In the genomic region with DNA sequence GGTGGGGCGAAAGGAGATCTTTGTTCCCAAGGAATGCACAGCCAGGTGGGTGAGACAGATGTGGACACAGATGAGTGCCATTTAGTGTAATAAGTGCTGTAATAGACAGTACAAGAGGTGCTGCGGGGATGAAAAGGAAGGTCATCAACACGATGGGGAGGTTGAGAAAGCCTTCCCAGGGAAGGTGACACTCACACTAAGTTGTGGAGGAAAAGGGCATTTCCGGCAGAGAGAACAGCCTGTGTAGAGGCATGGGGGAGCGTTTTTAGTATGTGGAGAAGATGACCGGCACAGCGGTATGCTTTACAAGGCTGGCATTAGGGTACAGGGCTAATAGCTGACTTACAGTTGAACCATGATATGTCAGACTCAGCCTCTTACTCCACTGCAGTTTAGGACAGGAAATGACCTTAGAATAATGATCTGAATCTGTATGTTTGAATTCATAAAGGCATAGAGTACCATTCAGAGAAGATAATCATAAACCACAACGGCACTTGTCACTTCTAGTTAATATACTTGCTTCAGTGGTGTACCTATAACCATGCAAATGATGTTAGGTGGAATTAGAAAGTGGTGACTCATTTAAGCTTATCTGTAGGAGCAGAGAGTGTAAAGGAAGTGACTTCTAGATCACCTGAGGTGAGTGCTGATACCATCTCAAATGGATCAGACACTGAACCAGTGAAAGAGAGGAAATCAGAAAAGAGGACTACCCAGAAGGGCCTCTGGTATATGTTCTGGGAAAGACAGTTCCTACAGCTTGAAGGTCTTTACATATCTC, we compare ENCODE assay signal across 9 cellular contexts.
A peak's percentile ranks its signal among the peaks of the same experiment; 100 is the strongest.
DNase-seq lines count a peak whose midpoint lies in the region; ATAC-seq, FAIRE-seq and TF ChIP-seq lines count a peak whose summit lies in the region.
"Had no signal": no experiment of that assay in that cellular context is flagged by ENCODE, and none has a peak within 500 bp of the region (broad histone marks: within the 10 kb centered on the region; RNA-seq: fewer than 3 reads in every experiment).

No MANE protein-coding gene starts in this region.

- FAIRE-seq in endothelial cell of umbilical vein (lab: Jason Lieb, UNC), result no peak

- ATAC-seq in GM21390 (IDR thresholded peaks at IDR 0.05; ENCODE audit: unreplicated experiment) (peak; percentile 85), HG02885 (IDR thresholded peaks at IDR 0.05; ENCODE audit: poor library complexity, unreplicated experiment) (no peak)

- H3K27ac ChIP-seq in KOPT-K1 (ENCODE audit: low read depth, low read length, poor library complexity, severe bottlenecking), result peak overlapping the region; percentile 82
- H3K27ac ChIP-seq in endothelial cell of umbilical vein (ENCODE audit: insufficient read depth, low read depth, low read length), result no peak overlapping the region
- H3K27ac ChIP-seq in testis, result no peak overlapping the region

- no peak for TF ChIP-seq CTCF in GM12864 (IDR thresholded peaks at IDR 0.05; ENCODE audit: low read depth, low read length, missing control alignments)
- TF ChIP-seq CTCF in endothelial cell of umbilical vein (IDR thresholded peaks at IDR 0.05; ENCODE audit: extremely low read depth in 1 of 2, insufficient read depth in 1 of 2, low read depth in 1 of 2, low read length in 2 of 2), result no peak
- no peak for TF ChIP-seq CTCF in testis (IDR thresholded peaks at IDR 0.05)

- H3K4me3 ChIP-seq in GM12864 (ENCODE audit: low read depth, low read length), result no peak overlapping the region
- H3K4me3 ChIP-seq in endothelial cell of umbilical vein (replicated peaks in 1 of 3; ENCODE audit: insufficient read depth in 1 of 3, low read depth in 1 of 3, low read length in 3 of 3), result no peak overlapping the region
- no peak overlapping the region for H3K4me3 ChIP-seq in testis

- peaks cover 33% of the 10 kb centered on the region for H3K4me1 ChIP-seq in endothelial cell of umbilical vein (ENCODE audit: control insufficient read depth, extremely low read depth, insufficient read depth, low read length)
- peaks cover 5% of the 10 kb centered on the region for H3K4me1 ChIP-seq in testis

- no peaks in the 10 kb centered on the region for H4K20me1 ChIP-seq in endothelial cell of umbilical vein (replicated peaks; ENCODE audit: control insufficient read depth, extremely low read depth, insufficient read depth, low read length)

- TF ChIP-seq POLR2A in endothelial cell of umbilical vein (IDR thresholded peaks at IDR 0.05; ENCODE audit: low read depth, low read length) (no peak), testis (IDR thresholded peaks at IDR 0.05) (no peak)

- H3K79me2 ChIP-seq in endothelial cell of umbilical vein (ENCODE audit: control insufficient read depth, insufficient read depth, low read length), result no peaks in the 10 kb centered on the region

- 80 to 86% methylated on average over 8 of the region's 8 CpGs for WGBS in testis, 2 donors

- CTCF ChIA-PET in endothelial cell of umbilical vein (lab: Charles Lee), result interaction anchor here (1.1 to 1.7 kb wide), 2 partner anchors 10 to 292 kb away, joined by 4 to 6 read pairs; no protein-coding TSS in a partner anchor

- no peaks in the 10 kb centered on the region for H3K9me1 ChIP-seq in endothelial cell of umbilical vein (replicated peaks; ENCODE audit: control insufficient read depth, extremely low read depth, insufficient read depth, low read length)

- DNase-seq in GM12864 (ENCODE audit: low read depth) (peak; percentile 54), endothelial cell of umbilical vein (ENCODE audit: low read depth, low spot score) (peak; percentile 37), KG1 (lab: John Stamatoyannopoulos, UW) (no peak), testis (no peak), GOT3 (lab: John Stamatoyannopoulos, UW) (no peak)
- DNase-seq: NCI-H774 had no signal

- dilution Hi-C loops in endothelial cell of umbilical vein (cut with MboI; ENCODE audit: extremely low pct_ligation_motif_present, low sequenced_read_pairs), result no loop called here

- no peak overlapping the region for H2AFZ ChIP-seq in endothelial cell of umbilical vein (ENCODE audit: low read depth, low read length)

- no peaks in the 10 kb centered on the region for H3K9me3 ChIP-seq in KOPT-K1 (ENCODE audit: insufficient read depth, low read length, poor library complexity, severe bottlenecking)
- H3K9me3 ChIP-seq in endothelial cell of umbilical vein (replicated peaks; ENCODE audit: control insufficient read depth, insufficient read depth, low read length), result no peaks in the 10 kb centered on the region
- H3K9me3 ChIP-seq in testis, result no peaks in the 10 kb centered on the region

- BruUV-seq in endothelial cell of umbilical vein (replicated peaks; lab: Mats Ljungman, UMichigan), result no TSS peak

- POLR2A ChIA-PET in endothelial cell of umbilical vein (lab: Charles Lee), result no interaction called here

- H3K27me3 ChIP-seq in endothelial cell of umbilical vein (ENCODE audit: control insufficient read depth in 2 of 2, insufficient read depth in 2 of 2, low read length in 2 of 2) (peaks cover 0 to 5% of the 10 kb centered on the region in 2 experiments), testis (no peaks in the 10 kb centered on the region)

- no peaks in the 10 kb centered on the region for H3K36me3 ChIP-seq in KOPT-K1 (ENCODE audit: insufficient read depth, low read length)
- H3K36me3 ChIP-seq in endothelial cell of umbilical vein (ENCODE audit: control insufficient read depth in 2 of 2, extremely low read depth in 1 of 2, insufficient read depth in 2 of 2, low read length in 2 of 2), result no peaks in the 10 kb centered on the region
- H3K36me3 ChIP-seq in testis (ENCODE audit: low read depth, missing control alignments), result no peaks in the 10 kb centered on the region

- H3K9ac ChIP-seq in endothelial cell of umbilical vein (replicated peaks; ENCODE audit: extremely low read depth, insufficient read depth, low read length), result no peak overlapping the region

- intact Hi-C loops in endothelial cell of umbilical vein (cut with micrococcal nuclease), result loop anchor here (5.0 kb wide), 1 partner anchor 292 kb away; a partner anchor contains a TSS
- intact Hi-C loops in testis (cut with DNase I; ENCODE audit: low total_unique reads), result no loop called here

- H3K4me2 ChIP-seq in endothelial cell of umbilical vein (ENCODE audit: insufficient read depth, low read length), result peak overlapping the region; percentile 24

TF ChIP-seq in endothelial cell of umbilical vein, 7 proteins besides CTCF, POLR2A, EP300 and RAD21:
- TF ChIP-seq JUN (IDR thresholded peaks at IDR 0.05; ENCODE audit: borderline replicate concordance, insufficient read depth, insufficient read length, low read depth) (peak; percentile 56), EZH2 (IDR thresholded peaks at IDR 0.05; ENCODE audit: borderline replicate concordance, low read depth, low read length, severe bottlenecking) (no peak), FOS (IDR thresholded peaks at IDR 0.05; ENCODE audit: borderline replicate concordance, insufficient read depth, low read length) (peak; percentile 29), GATA2 (IDR thresholded peaks at IDR 0.05; ENCODE audit: insufficient read depth, insufficient read length, low read depth, low read length) (peak; percentile 89), POLR2AphosphoS5 (IDR thresholded peaks at IDR 0.05; ENCODE audit: insufficient read depth, low read depth, low read length) (no peak)
- TF ChIP-seq, protein P1, sequence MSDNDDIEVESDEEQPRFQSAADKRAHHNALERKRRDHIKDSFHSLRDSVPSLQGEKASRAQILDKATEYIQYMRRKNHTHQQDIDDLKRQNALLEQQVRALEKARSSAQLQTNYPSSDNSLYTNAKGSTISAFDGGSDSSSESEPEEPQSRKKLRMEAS (IDR thresholded peaks at IDR 0.05; ENCODE audit: insufficient read depth, insufficient read length), result no peak

Comparison
In these comparisons a context has a peak if more than half of its experiments do, and no peak if none do; other contexts are left out.
1. DNase-seq: peak in GM12864 (single experiment) and endothelial cell of umbilical vein (single experiment); none in KG1 (single experiment), testis (single experiment) and GOT3 (single experiment).